In the genomic region with DNA sequence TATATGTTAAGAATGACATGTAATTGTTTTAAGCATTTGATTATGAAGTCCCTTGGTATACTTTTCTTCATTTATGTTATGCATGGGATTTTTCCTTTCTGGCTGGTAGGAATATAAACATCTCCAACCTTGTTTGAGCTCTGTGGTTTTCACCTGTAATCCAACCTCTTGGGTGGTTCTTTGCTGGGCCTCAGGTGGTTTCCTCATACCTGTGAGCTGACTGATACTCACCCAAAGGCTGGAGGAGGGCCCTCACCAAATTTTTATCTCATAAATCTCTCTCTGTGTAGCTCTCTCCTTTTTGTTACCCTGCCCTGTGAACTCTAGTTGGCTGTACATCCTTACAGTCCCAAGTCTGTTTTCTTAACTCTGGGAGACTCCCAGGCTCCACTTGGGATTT, we compare ENCODE assay signal across 39 cellular contexts. TPM values are rescaled to one million over a fixed set of nuclear protein-coding genes. Genes with fewer than 3 reads are reported as not detected.
"Had no signal": no experiment of that assay in that cellular context is flagged by ENCODE, and none has a peak within 500 bp of the region (broad histone marks: within the 10 kb centered on the region; RNA-seq: fewer than 3 reads in every experiment).

No MANE protein-coding gene starts in this region.

- H3K4me3 Mint-ChIP-seq: activated CD4-positive, alpha-beta memory T cell treated with anti-CD3 and anti-CD28 coated beads for 36 hours; activated CD4-positive, alpha-beta T cell treated with anti-CD3 and anti-CD28 coated beads for 36 hours; activated CD4-positive, alpha-beta T cell treated with anti-CD3 and anti-CD28 coated beads, Interleukin-2, amount 10 ng/mL, durations not matched to agents 24 days and 14 days; activated CD8-positive, alpha-beta memory T cell treated with anti-CD3 and anti-CD28 coated beads, Interleukin-2, amount 10 ng/mL, durations not matched to agents 7 days and 5 days; activated CD8-positive, alpha-beta T cell treated with anti-CD3 and anti-CD28 coated beads, Interleukin-2, amount 10 ng/mL, durations not matched to agents 7 days and 5 days; activated naive CD4-positive, alpha-beta T cell treated with anti-CD3 and anti-CD28 coated beads for 36 hours; activated naive CD4-positive, alpha-beta T cell treated with anti-CD3 and anti-CD28 coated beads, Interleukin-2, amount 50 U/mL, for 24 hours; activated naive CD8-positive, alpha-beta T cell treated with anti-CD3 and anti-CD28 coated beads for 36 hours; activated naive CD8-positive, alpha-beta T cell treated with anti-CD3 and anti-CD28 coated beads, Interleukin-2, amount 50 U/mL, for 24 hours; activated T-helper 1 cell treated with anti-CD3 and anti-CD28 coated beads, Interleukin-12 subunit alpha, Interleukin-12 subunit beta, Interleukin-2, Interleukin-4 antibody, amounts not matched to agents 30 ng/mL and 10 ng/mL and 1 ng/mL, durations not matched to agents 14 hours and 24 hours and 36 hours; T-helper 17 cell; T-helper 2 cell treated with Interferon-gamma antibody and Interleukin-4, amounts not matched to agents 5 μg/mL and 100 μg/mL, for 36 hours had no signal

- H3K9me3 Mint-ChIP-seq: activated CD4-positive, alpha-beta T cell treated with anti-CD3 and anti-CD28 coated beads, Interleukin-2, amount 10 ng/mL, durations not matched to agents 24 days and 14 days; activated naive CD4-positive, alpha-beta T cell treated with anti-CD3 and anti-CD28 coated beads for 36 hours; activated naive CD4-positive, alpha-beta T cell treated with anti-CD3 and anti-CD28 coated beads, Interleukin-2, amount 50 U/mL, for 24 hours; activated naive CD8-positive, alpha-beta T cell treated with anti-CD3 and anti-CD28 coated beads for 36 hours; activated T-helper 1 cell treated with anti-CD3 and anti-CD28 coated beads, Interleukin-12 subunit alpha, Interleukin-12 subunit beta, Interleukin-2, Interleukin-4 antibody, amounts not matched to agents 30 ng/mL and 10 ng/mL and 1 ng/mL, durations not matched to agents 14 hours and 24 hours and 36 hours; activated T-helper 2 cell treated with anti-CD3 and anti-CD28 coated beads, Interferon-gamma antibody, Interleukin-2, Interleukin-4, amounts not matched to agents 10 μg/mL and 5 μg/mL and 100 μg/mL, durations not matched to agents 14 hours and 24 hours and 36 hours; T-helper 2 cell treated with Interferon-gamma antibody and Interleukin-4, amounts not matched to agents 5 μg/mL and 100 μg/mL, for 36 hours had no signal

- DNase-seq: activated CD4-positive, alpha-beta memory T cell treated with anti-CD3 and anti-CD28 coated beads for 36 hours; activated CD4-positive, alpha-beta T cell treated with anti-CD3 and anti-CD28 coated beads for 36 hours; activated CD4-positive, alpha-beta T cell treated with anti-CD3 and anti-CD28 coated beads, Interleukin-2, amount 10 ng/mL, durations not matched to agents 24 days and 14 days; activated CD4-positive, CD25-positive, alpha-beta regulatory T cell; activated CD4-positive, CD25-positive, alpha-beta regulatory T cell treated with anti-CD3 and anti-CD28 coated beads, Interleukin-2, amount 50 U/mL, for 72 hours; activated CD8-positive, alpha-beta memory T cell treated with anti-CD3 and anti-CD28 coated beads, Interleukin-2, amount 10 ng/mL, durations not matched to agents 7 days and 5 days; activated CD8-positive, alpha-beta memory T cell treated with anti-CD3 and anti-CD28 coated beads, Interleukin-2, amount 50 U/mL, for 4 hours; activated CD8-positive, alpha-beta T cell treated with anti-CD3 and anti-CD28 coated beads, Interleukin-2, amount 10 ng/mL, durations not matched to agents 7 days and 5 days; activated effector memory CD4-positive, alpha-beta T cell treated with anti-CD3 and anti-CD28 coated beads, Interleukin-2, amount 50 U/mL, for 16 hours; activated naive CD4-positive, alpha-beta T cell treated with anti-CD3 and anti-CD28 coated beads for 36 hours; activated naive CD8-positive, alpha-beta T cell treated with anti-CD3 and anti-CD28 coated beads for 36 hours; activated naive CD8-positive, alpha-beta T cell treated with anti-CD3 and anti-CD28 coated beads, Interleukin-2, amount 50 U/mL, for 24 hours; activated T-cell treated with anti-CD3 and anti-CD28 coated beads, Interleukin-2, amount 50 U/mL, for 1 hour; activated T-cell treated with anti-CD3 and anti-CD28 coated beads, Interleukin-2, amount 50 U/mL, for 48 hours; adrenal gland; amygdala; aorta; body of pancreas; central memory CD4-positive, alpha-beta T cell; cerebellar nuclear complex; colonic mucosa; effector CD8-positive, alpha-beta T cell; erythroblast; gastrocnemius medialis; glutamatergic neuron; heart left ventricle; T-helper 1 cell; T-helper 17 cell; T1000 had no signal

- H3K27me3 Mint-ChIP-seq: activated CD4-positive, alpha-beta memory T cell treated with anti-CD3 and anti-CD28 coated beads for 36 hours; activated CD4-positive, alpha-beta T cell treated with anti-CD3 and anti-CD28 coated beads for 36 hours; activated CD4-positive, alpha-beta T cell treated with anti-CD3 and anti-CD28 coated beads, Interleukin-2, amount 10 ng/mL, durations not matched to agents 24 days and 14 days; activated CD8-positive, alpha-beta memory T cell treated with anti-CD3 and anti-CD28 coated beads, Interleukin-2, amount 10 ng/mL, durations not matched to agents 7 days and 5 days; activated naive CD4-positive, alpha-beta T cell treated with anti-CD3 and anti-CD28 coated beads, Interleukin-2, amount 50 U/mL, for 24 hours; activated naive CD8-positive, alpha-beta T cell treated with anti-CD3 and anti-CD28 coated beads for 36 hours; activated naive CD8-positive, alpha-beta T cell treated with anti-CD3 and anti-CD28 coated beads, Interleukin-2, amount 50 U/mL, for 24 hours; T-helper 17 cell had no signal

- H3K27ac Mint-ChIP-seq: activated CD4-positive, alpha-beta memory T cell treated with anti-CD3 and anti-CD28 coated beads for 36 hours; activated CD4-positive, alpha-beta T cell treated with anti-CD3 and anti-CD28 coated beads for 36 hours; activated CD4-positive, alpha-beta T cell treated with anti-CD3 and anti-CD28 coated beads, Interleukin-2, amount 10 ng/mL, durations not matched to agents 24 days and 14 days; activated CD8-positive, alpha-beta memory T cell treated with anti-CD3 and anti-CD28 coated beads, Interleukin-2, amount 10 ng/mL, durations not matched to agents 7 days and 5 days; activated CD8-positive, alpha-beta T cell treated with anti-CD3 and anti-CD28 coated beads, Interleukin-2, amount 10 ng/mL, durations not matched to agents 7 days and 5 days; activated naive CD4-positive, alpha-beta T cell treated with anti-CD3 and anti-CD28 coated beads for 36 hours; activated naive CD4-positive, alpha-beta T cell treated with anti-CD3 and anti-CD28 coated beads, Interleukin-2, amount 50 U/mL, for 24 hours; activated naive CD8-positive, alpha-beta T cell treated with anti-CD3 and anti-CD28 coated beads for 36 hours; activated naive CD8-positive, alpha-beta T cell treated with anti-CD3 and anti-CD28 coated beads, Interleukin-2, amount 50 U/mL, for 24 hours; activated T-helper 1 cell treated with anti-CD3 and anti-CD28 coated beads, Interleukin-12 subunit alpha, Interleukin-12 subunit beta, Interleukin-2, Interleukin-4 antibody, amounts not matched to agents 30 ng/mL and 10 ng/mL and 1 ng/mL, durations not matched to agents 14 hours and 24 hours and 36 hours; activated T-helper 2 cell treated with anti-CD3 and anti-CD28 coated beads, Interferon-gamma antibody, Interleukin-2, Interleukin-4, amounts not matched to agents 10 μg/mL and 5 μg/mL and 100 μg/mL, durations not matched to agents 14 hours and 24 hours and 36 hours; T-helper 17 cell; T-helper 2 cell treated with Interferon-gamma antibody and Interleukin-4, amounts not matched to agents 5 μg/mL and 100 μg/mL, for 36 hours had no signal

- H3K4me1 ChIP-seq: adrenal gland, body of pancreas, colonic mucosa, foreskin keratinocyte, gastrocnemius medialis, heart left ventricle had no signal

- H3K27ac ChIP-seq: adrenal gland, body of pancreas, cardiac muscle cell, colonic mucosa, esophagus muscularis mucosa, foreskin keratinocyte, gastrocnemius medialis, heart left ventricle had no signal

- H3K4me1 Mint-ChIP-seq: activated CD4-positive, alpha-beta T cell treated with anti-CD3 and anti-CD28 coated beads for 36 hours; activated CD4-positive, alpha-beta T cell treated with anti-CD3 and anti-CD28 coated beads, Interleukin-2, amount 10 ng/mL, durations not matched to agents 24 days and 14 days; activated CD8-positive, alpha-beta memory T cell treated with anti-CD3 and anti-CD28 coated beads, Interleukin-2, amount 10 ng/mL, durations not matched to agents 7 days and 5 days; activated naive CD4-positive, alpha-beta T cell treated with anti-CD3 and anti-CD28 coated beads, Interleukin-2, amount 50 U/mL, for 24 hours; activated naive CD8-positive, alpha-beta T cell treated with anti-CD3 and anti-CD28 coated beads for 36 hours; activated naive CD8-positive, alpha-beta T cell treated with anti-CD3 and anti-CD28 coated beads, Interleukin-2, amount 50 U/mL, for 24 hours; T-helper 17 cell had no signal

- H3K36me3 Mint-ChIP-seq: activated CD4-positive, alpha-beta memory T cell treated with anti-CD3 and anti-CD28 coated beads for 36 hours; activated CD8-positive, alpha-beta memory T cell treated with anti-CD3 and anti-CD28 coated beads, Interleukin-2, amount 10 ng/mL, durations not matched to agents 7 days and 5 days; activated naive CD4-positive, alpha-beta T cell treated with anti-CD3 and anti-CD28 coated beads, Interleukin-2, amount 50 U/mL, for 24 hours; activated naive CD8-positive, alpha-beta T cell treated with anti-CD3 and anti-CD28 coated beads for 36 hours had no signal

- H3K4me3 ChIP-seq: adrenal gland, body of pancreas, cardiac muscle cell, colonic mucosa, esophagus muscularis mucosa, gastrocnemius medialis, heart left ventricle had no signal

- H3K9me3 ChIP-seq: adrenal gland, colonic mucosa, gastrocnemius medialis had no signal

- H3K36me3 ChIP-seq: adrenal gland, cardiac muscle cell, colonic mucosa, esophagus muscularis mucosa, gastrocnemius medialis, heart left ventricle had no signal

- ATAC-seq: activated CD4-positive, alpha-beta T cell treated with anti-CD3 and anti-CD28 coated beads for 36 hours; activated CD8-positive, alpha-beta memory T cell treated with anti-CD3 and anti-CD28 coated beads, Interleukin-2, amount 10 ng/mL, durations not matched to agents 7 days and 5 days; activated CD8-positive, alpha-beta T cell treated with anti-CD3 and anti-CD28 coated beads, Interleukin-2, amount 10 ng/mL, durations not matched to agents 7 days and 5 days; activated naive CD8-positive, alpha-beta T cell treated with anti-CD3 and anti-CD28 coated beads, Interleukin-2, amount 50 U/mL, for 24 hours; body of pancreas; foreskin keratinocyte; gastrocnemius medialis; heart left ventricle; T-helper 17 cell had no signal

- H3K27me3 ChIP-seq: adrenal gland, body of pancreas, cardiac muscle cell, colonic mucosa, esophagus muscularis mucosa, foreskin keratinocyte, gastrocnemius medialis, heart left ventricle had no signal

RNA-seq across cellular contexts. Expression of gene C6, which starts 39.8 kb away (rescaled TPM):
- total RNA-seq: activated CD4-positive, alpha-beta memory T cell treated with anti-CD3 and anti-CD28 coated beads for 36 hours; activated CD4-positive, alpha-beta T cell treated with anti-CD3 and anti-CD28 coated beads for 36 hours; activated CD4-positive, alpha-beta T cell treated with anti-CD3 and anti-CD28 coated beads, Interleukin-2, amount 10 ng/mL, durations not matched to agents 24 days and 14 days; activated CD8-positive, alpha-beta memory T cell treated with anti-CD3 and anti-CD28 coated beads for 36 hours; activated CD8-positive, alpha-beta memory T cell treated with anti-CD3 and anti-CD28 coated beads, Interleukin-2, amount 10 ng/mL, durations not matched to agents 7 days and 5 days; activated CD8-positive, alpha-beta T cell treated with anti-CD3 and anti-CD28 coated beads, Interleukin-2, amount 10 ng/mL, durations not matched to agents 7 days and 5 days; activated naive CD4-positive, alpha-beta T cell treated with anti-CD3 and anti-CD28 coated beads for 36 hours; activated naive CD8-positive, alpha-beta T cell treated with anti-CD3 and anti-CD28 coated beads for 36 hours; activated T-helper 1 cell treated with anti-CD3 and anti-CD28 coated beads, Interleukin-12 subunit alpha, Interleukin-12 subunit beta, Interleukin-2, Interleukin-4 antibody, amounts not matched to agents 30 ng/mL and 10 ng/mL and 1 ng/mL, durations not matched to agents 14 hours and 24 hours and 36 hours; activated T-helper 2 cell treated with anti-CD3 and anti-CD28 coated beads, Interferon-gamma antibody, Interleukin-2, Interleukin-4, amounts not matched to agents 10 μg/mL and 5 μg/mL and 100 μg/mL, durations not matched to agents 14 hours and 24 hours and 36 hours; dermis microvascular lymphatic vessel endothelial cell; endothelial cell of umbilical vein; foreskin keratinocyte; T-helper 17 cell had no signal
- polyA plus RNA-seq: endothelial cell of umbilical vein, foreskin keratinocyte had no signal
